38 cellular contexts compared by ENCODE assay signal in the genomic region with DNA sequence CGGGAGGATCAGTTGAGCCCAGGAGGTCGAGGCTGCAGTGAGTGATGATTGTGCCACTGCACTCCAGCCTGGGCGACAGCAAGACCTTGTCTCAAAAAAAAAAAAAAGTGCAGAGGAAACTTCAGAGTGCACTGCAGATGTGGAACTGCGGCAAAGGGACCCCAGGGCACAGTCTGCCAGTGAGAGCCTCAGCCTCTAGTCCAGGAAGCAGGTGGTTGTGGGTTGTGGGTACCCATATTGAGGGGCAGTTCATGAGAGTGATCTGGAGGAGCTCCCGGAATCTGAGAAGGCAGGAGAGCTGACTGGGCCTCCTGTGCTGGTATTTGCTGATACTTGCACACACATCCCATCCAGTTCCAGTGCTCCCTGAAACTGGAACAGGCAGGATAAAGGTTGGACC. TPM values are rescaled to one million over a fixed set of nuclear protein-coding genes. Genes with fewer than 3 reads are reported as not detected.
"Had no signal": no experiment of that assay in that cellular context is flagged by ENCODE, and none has a peak within 500 bp of the region (broad histone marks: within the 10 kb centered on the region; RNA-seq: fewer than 3 reads in every experiment).

No MANE protein-coding gene starts in this region.

- H3K9me3 ChIP-seq: gastroesophageal sphincter, psoas muscle, sigmoid colon, thyroid gland had no signal

- H3K36me3 Mint-ChIP-seq: activated CD4-positive, alpha-beta memory T cell treated with anti-CD3 and anti-CD28 coated beads for 36 hours; activated naive CD8-positive, alpha-beta T cell; immature natural killer cell; naive thymus-derived CD4-positive, alpha-beta T cell; stimulated activated memory B cell treated with anti-CD40 and anti-IgM and Interleukin-4, amounts not matched to agents 10 μg/mL and 1 μg/mL and 100 μg/mL, for 72 hours had no signal

- ATAC-seq: activated CD4-positive, CD25-positive, alpha-beta regulatory T cell treated with anti-CD3 and anti-CD28 coated beads, Interleukin-2, amount 50 U/mL, for 24 hours; activated T-cell treated with anti-CD3 and anti-CD28 coated beads, Interleukin-2, amount 50 U/mL, for 72 hours; gastroesophageal sphincter; left colon; naive thymus-derived CD4-positive, alpha-beta T cell; psoas muscle; stimulated activated memory B cell treated with anti-CD40 and anti-IgM and Interleukin-4, amounts not matched to agents 10 μg/mL and 1 μg/mL and 100 μg/mL, for 72 hours; stimulated activated naive CD8-positive, alpha-beta T cell treated with anti-CD3 and anti-CD28 coated beads, Interleukin-15, amount 100 ng/mL, for 72 hours had no signal

- H3K27me3 ChIP-seq: thyroid gland had no signal

- H3K9me3 Mint-ChIP-seq: activated CD4-positive, alpha-beta memory T cell treated with anti-CD3 and anti-CD28 coated beads for 36 hours; immature natural killer cell; stimulated activated memory B cell treated with anti-CD40 and anti-IgM and Interleukin-4, amounts not matched to agents 10 μg/mL and 1 μg/mL and 100 μg/mL, for 72 hours had no signal

- H3K27ac Mint-ChIP-seq: activated CD4-positive, alpha-beta memory T cell treated with anti-CD3 and anti-CD28 coated beads for 36 hours; activated naive CD8-positive, alpha-beta T cell; activated T-cell treated with anti-CD3 and anti-CD28 coated beads, Interleukin-2, amount 50 U/mL, for 72 hours; immature natural killer cell; naive thymus-derived CD4-positive, alpha-beta T cell; stimulated activated memory B cell treated with anti-CD40 and anti-IgM and Interleukin-4, amounts not matched to agents 10 μg/mL and 1 μg/mL and 100 μg/mL, for 72 hours; stimulated activated naive CD8-positive, alpha-beta T cell treated with anti-CD3 and anti-CD28 coated beads, Interleukin-15, amount 100 ng/mL, for 72 hours; T-helper 1 cell treated with Interleukin-12 subunit alpha and Interleukin-12 subunit beta and Interleukin-4 antibody, amounts not matched to agents 30 μg/mL and 1 μg/mL, for 36 hours had no signal

- DNase-seq: activated CD4-positive, alpha-beta memory T cell treated with anti-CD3 and anti-CD28 coated beads for 36 hours; activated CD4-positive, alpha-beta T cell treated with anti-CD3 and anti-CD28 coated beads for 48 hours; activated effector memory CD4-positive, alpha-beta T cell treated with Interleukin-2 at 50 U/mL for 16 hours; activated naive CD4-positive, alpha-beta T cell treated with Interleukin-2 at 50 U/mL for 16 hours; activated T-cell treated with anti-CD3 and anti-CD28 coated beads for 4 hours; activated T-cell treated with anti-CD3 and anti-CD28 coated beads, Interleukin-2, amount 50 U/mL, for 72 hours; amniotic stem cell; caudate nucleus; cortex of kidney; hypothalamus; immature natural killer cell; kidney; left colon; mammary epithelial cell; naive thymus-derived CD4-positive, alpha-beta T cell; psoas muscle; sigmoid colon; small intestine; stimulated activated CD4-positive, alpha-beta T cell treated with anti-CD3 and anti-CD28 coated beads, Interleukin-1b, Interleukin-23, amount 100 ng/mL, for 48 hours; stimulated activated CD4-positive, alpha-beta T cell treated with anti-CD3 and anti-CD28 coated beads, Interleukin-4, amount 100 ng/mL, for 4 hours; stimulated activated CD8-positive, alpha-beta memory T cell treated with anti-CD3 and anti-CD28 coated beads, Interleukin-4, amount 100 ng/mL, for 48 hours; stimulated activated naive CD8-positive, alpha-beta T cell treated with anti-CD3 and anti-CD28 coated beads, Interleukin-15, amount 100 ng/mL, for 72 hours; substantia nigra; T-helper 9 cell; thyroid gland; WERI-Rb-1 had no signal

- H3K4me1 Mint-ChIP-seq: immature natural killer cell; stimulated activated naive CD8-positive, alpha-beta T cell treated with anti-CD3 and anti-CD28 coated beads, Interleukin-15, amount 100 ng/mL, for 72 hours had no signal

- H3K4me3 Mint-ChIP-seq: activated CD4-positive, alpha-beta memory T cell treated with anti-CD3 and anti-CD28 coated beads for 36 hours; activated naive CD8-positive, alpha-beta T cell; activated T-cell treated with anti-CD3 and anti-CD28 coated beads, Interleukin-2, amount 50 U/mL, for 72 hours; immature natural killer cell; naive thymus-derived CD4-positive, alpha-beta T cell; stimulated activated memory B cell treated with anti-CD40 and anti-IgM and Interleukin-4, amounts not matched to agents 10 μg/mL and 1 μg/mL and 100 μg/mL, for 72 hours; stimulated activated naive CD8-positive, alpha-beta T cell treated with anti-CD3 and anti-CD28 coated beads, Interleukin-15, amount 100 ng/mL, for 72 hours; T-helper 1 cell treated with Interleukin-12 subunit alpha and Interleukin-12 subunit beta and Interleukin-4 antibody, amounts not matched to agents 30 μg/mL and 1 μg/mL, for 36 hours had no signal

- H3K4me1 ChIP-seq: gastroesophageal sphincter, psoas muscle, sigmoid colon had no signal

- H3K4me3 ChIP-seq: gastroesophageal sphincter, psoas muscle, sigmoid colon, thyroid gland had no signal

- H2AFZ ChIP-seq: parathyroid adenoma had no signal

- H3K27me3 Mint-ChIP-seq: activated CD4-positive, alpha-beta memory T cell treated with anti-CD3 and anti-CD28 coated beads for 36 hours; activated naive CD8-positive, alpha-beta T cell; stimulated activated memory B cell treated with anti-CD40 and anti-IgM and Interleukin-4, amounts not matched to agents 10 μg/mL and 1 μg/mL and 100 μg/mL, for 72 hours had no signal

- H3K36me3 ChIP-seq: gastroesophageal sphincter, sigmoid colon, thyroid gland, WERI-Rb-1 had no signal

- H3K79me2 ChIP-seq: parathyroid adenoma had no signal

- H3K9ac ChIP-seq: parathyroid adenoma had no signal

- H3K27ac ChIP-seq: gastroesophageal sphincter, parathyroid adenoma, psoas muscle, sigmoid colon, thyroid gland, WERI-Rb-1 had no signal

RNA-seq across cellular contexts. Expression of gene FOXN1, which starts 13.1 kb away (rescaled TPM):
- total RNA-seq: activated CD4-positive, alpha-beta memory T cell treated with anti-CD3 and anti-CD28 coated beads for 36 hours; activated T-cell treated with anti-CD3 and anti-CD28 coated beads, Interleukin-2, amount 50 U/mL, for 72 hours; chondrocyte; endothelial cell of umbilical vein; fibroblast of lung; fibroblast of villous mesenchyme; kidney; liver; mammary epithelial cell; naive thymus-derived CD4-positive, alpha-beta T cell; psoas muscle; sigmoid colon had no signal

RNA-seq across cellular contexts. Expression of gene SLC13A2, which starts 45.8 kb away (rescaled TPM):
- total RNA-seq: activated CD4-positive, alpha-beta memory T cell treated with anti-CD3 and anti-CD28 coated beads for 36 hours; activated T-cell treated with anti-CD3 and anti-CD28 coated beads, Interleukin-2, amount 50 U/mL, for 72 hours; chondrocyte; endothelial cell of umbilical vein; fibroblast of lung; fibroblast of villous mesenchyme; mammary epithelial cell; naive thymus-derived CD4-positive, alpha-beta T cell; psoas muscle; thyroid gland; urinary bladder had no signal
